Comparison of ENCODE assay signal across 13 cellular contexts in genomic region chr6:98846021-98846380, GRCh38. TPM values are rescaled to one million over a fixed set of nuclear protein-coding genes. Genes with fewer than 3 reads are reported as not detected.
DNase-seq lines count a peak whose midpoint lies in the region; ATAC-seq and TF ChIP-seq lines count a peak whose summit lies in the region.
"Had no signal": no experiment of that assay in that cellular context is flagged by ENCODE, and none has a peak within 500 bp of the region (broad histone marks: within the 10 kb centered on the region; RNA-seq: fewer than 3 reads in every experiment).

No MANE protein-coding gene starts in this region.

- DNase-seq in activated CD8-positive, alpha-beta T cell treated with anti-CD3 and anti-CD28 coated beads for 36 hours, result no peak
- no peak for DNase-seq in activated CD8-positive, alpha-beta T cell treated with anti-CD3 and anti-CD28 coated beads, Interleukin-2, amount 10 ng/mL, durations not matched to agents 7 days and 5 days
- DNase-seq in central memory CD8-positive, alpha-beta T cell (ENCODE audit: low spot score in 2 of 2), result no peak
- DNase-seq in UCSD-AML1 (lab: John Stamatoyannopoulos, UW; ENCODE audit: unreplicated experiment), result no peak
- no peak for DNase-seq in activated CD4-positive, alpha-beta T cell treated with anti-CD3 and anti-CD28 coated beads for 4 hours
- DNase-seq: GF-D8 had no signal

- no peaks in the 10 kb centered on the region for H3K9me3 ChIP-seq in Loucy (ENCODE audit: insufficient read depth, low read depth, low read length)
- H3K9me3 ChIP-seq in neuron (ENCODE audit: low read length), result no peaks in the 10 kb centered on the region
- H3K9me3 ChIP-seq: thyroid gland had no signal

- no peak overlapping the region for H3K9ac ChIP-seq in Loucy (ENCODE audit: low read depth, low read length, poor library complexity, severe bottlenecking)

- H3K27me3 ChIP-seq in Loucy (ENCODE audit: insufficient read depth, low read length, poor library complexity, severe bottlenecking), result no peaks in the 10 kb centered on the region
- H3K27me3 ChIP-seq in neuron (ENCODE audit: insufficient read depth, low read length), result no peaks in the 10 kb centered on the region

- CTCF ChIA-PET in activated CD8-positive, alpha-beta T cell treated with anti-CD3 and anti-CD28 coated beads for 36 hours (lab: Charles Lee), result interaction anchor here (0.8 to 1.9 kb wide), 11 partner anchors 13 to 1351 kb away, joined by 3 to 12 read pairs (median 4); no protein-coding TSS in a partner anchor
- CTCF ChIA-PET in activated CD8-positive, alpha-beta T cell treated with anti-CD3 and anti-CD28 coated beads, Interleukin-2, amount 10 ng/mL, durations not matched to agents 7 days and 5 days (lab: Charles Lee), result interaction anchor here (0.8 to 2.1 kb wide), 13 partner anchors 9 to 1405 kb away, joined by 3 to 12 read pairs (median 4); partner anchors contain the start of gene POU3F2

- POLR2A ChIA-PET in activated CD8-positive, alpha-beta T cell treated with anti-CD3 and anti-CD28 coated beads for 36 hours (lab: Charles Lee), result no interaction called here
- POLR2A ChIA-PET in activated CD8-positive, alpha-beta T cell treated with anti-CD3 and anti-CD28 coated beads, Interleukin-2, amount 10 ng/mL, durations not matched to agents 7 days and 5 days (lab: Charles Lee), result no interaction called here

- H3K9me3 Mint-ChIP-seq in activated CD8-positive, alpha-beta T cell treated with anti-CD3 and anti-CD28 coated beads for 36 hours, result no peaks in the 10 kb centered on the region
- no peaks in the 10 kb centered on the region for H3K9me3 Mint-ChIP-seq in activated CD8-positive, alpha-beta T cell treated with anti-CD3 and anti-CD28 coated beads, Interleukin-2, amount 10 ng/mL, durations not matched to agents 7 days and 5 days (ENCODE audit: insufficient read depth)
- H3K9me3 Mint-ChIP-seq in central memory CD8-positive, alpha-beta T cell, result no peaks in the 10 kb centered on the region

- H3K27ac Mint-ChIP-seq in activated CD8-positive, alpha-beta T cell treated with anti-CD3 and anti-CD28 coated beads for 36 hours, result no peak overlapping the region
- H3K27ac Mint-ChIP-seq in activated CD8-positive, alpha-beta T cell treated with anti-CD3 and anti-CD28 coated beads, Interleukin-2, amount 10 ng/mL, durations not matched to agents 7 days and 5 days, result no peak overlapping the region
- H3K27ac Mint-ChIP-seq in central memory CD8-positive, alpha-beta T cell (ENCODE audit: low read depth), result no peak overlapping the region

- intact Hi-C loops in activated CD8-positive, alpha-beta T cell treated with anti-CD3 and anti-CD28 coated beads for 36 hours (cut with micrococcal nuclease), result no loop called here

- H3K27me3 Mint-ChIP-seq in activated CD8-positive, alpha-beta T cell treated with anti-CD3 and anti-CD28 coated beads for 36 hours, result peaks cover 73% of the 10 kb centered on the region
- H3K27me3 Mint-ChIP-seq in activated CD8-positive, alpha-beta T cell treated with anti-CD3 and anti-CD28 coated beads, Interleukin-2, amount 10 ng/mL, durations not matched to agents 7 days and 5 days (ENCODE audit: low read depth), result peaks cover 78% of the 10 kb centered on the region
- peaks cover 96% of the 10 kb centered on the region for H3K27me3 Mint-ChIP-seq in central memory CD8-positive, alpha-beta T cell

- no peaks in the 10 kb centered on the region for H3K36me3 Mint-ChIP-seq in activated CD8-positive, alpha-beta T cell treated with anti-CD3 and anti-CD28 coated beads for 36 hours (ENCODE audit: low read depth)
- peaks cover 1% of the 10 kb centered on the region for H3K36me3 Mint-ChIP-seq in activated CD8-positive, alpha-beta T cell treated with anti-CD3 and anti-CD28 coated beads, Interleukin-2, amount 10 ng/mL, durations not matched to agents 7 days and 5 days (ENCODE audit: low read depth)
- H3K36me3 Mint-ChIP-seq in central memory CD8-positive, alpha-beta T cell (ENCODE audit: insufficient read depth), result peaks cover 1% of the 10 kb centered on the region

- peak overlapping the region; percentile 74 for H2AFZ ChIP-seq in Loucy (ENCODE audit: low read length)
- no peak overlapping the region for H2AFZ ChIP-seq in neuron (ENCODE audit: low read depth, low read length)
- H2AFZ ChIP-seq: hepatocyte had no signal

- peak overlapping the region; percentile 54 for H3K4me2 ChIP-seq in Loucy (ENCODE audit: low read depth, low read length, poor library complexity, severe bottlenecking)

- no peak for ATAC-seq in activated CD8-positive, alpha-beta T cell treated with anti-CD3 and anti-CD28 coated beads for 36 hours
- ATAC-seq in activated CD8-positive, alpha-beta T cell treated with anti-CD3 and anti-CD28 coated beads, Interleukin-2, amount 10 ng/mL, durations not matched to agents 7 days and 5 days, result no peak
- ATAC-seq in central memory CD8-positive, alpha-beta T cell (replicated peaks; ENCODE audit: extremely low read depth, poor library complexity, severe bottlenecking), result no peak
- ATAC-seq in HG03025 (IDR thresholded peaks at IDR 0.05; ENCODE audit: low FRiP score, unreplicated experiment), result no peak

- peak; percentile 11 for TF ChIP-seq CTCF in activated CD8-positive, alpha-beta T cell treated with anti-CD3 and anti-CD28 coated beads for 36 hours (IDR thresholded peaks at IDR 0.05)
- 0 out of 2 replicates have a peak, but pooled peaks have one; percentile 19 for TF ChIP-seq CTCF in Loucy (conservative IDR thresholded peaks at IDR 0.05; ENCODE audit: low read length)

- H3K9me2 ChIP-seq in Loucy (replicated peaks; ENCODE audit: low read depth, low read length), result no peaks in the 10 kb centered on the region

- no peak overlapping the region for H3K4me3 Mint-ChIP-seq in activated CD8-positive, alpha-beta T cell treated with anti-CD3 and anti-CD28 coated beads for 36 hours
- H3K4me3 Mint-ChIP-seq in activated CD8-positive, alpha-beta T cell treated with anti-CD3 and anti-CD28 coated beads, Interleukin-2, amount 10 ng/mL, durations not matched to agents 7 days and 5 days, result no peak overlapping the region
- peak overlapping the region; percentile 74 for H3K4me3 Mint-ChIP-seq in central memory CD8-positive, alpha-beta T cell

- H3F3A ChIP-seq in Loucy (ENCODE audit: low read depth), result no peaks in the 10 kb centered on the region

- H3K36me3 ChIP-seq in Loucy (ENCODE audit: insufficient read depth, low read length) (no peaks in the 10 kb centered on the region), neuron (ENCODE audit: insufficient read depth, low read length) (peaks cover 69% of the 10 kb centered on the region)
- H3K36me3 ChIP-seq: thyroid gland had no signal

- H3K4me1 Mint-ChIP-seq in activated CD8-positive, alpha-beta T cell treated with anti-CD3 and anti-CD28 coated beads for 36 hours (ENCODE audit: low read depth), result peaks cover 10% of the 10 kb centered on the region
- peaks cover 15% of the 10 kb centered on the region for H3K4me1 Mint-ChIP-seq in activated CD8-positive, alpha-beta T cell treated with anti-CD3 and anti-CD28 coated beads, Interleukin-2, amount 10 ng/mL, durations not matched to agents 7 days and 5 days (ENCODE audit: low read depth)
- peaks cover 17% of the 10 kb centered on the region for H3K4me1 Mint-ChIP-seq in central memory CD8-positive, alpha-beta T cell

- H3K4me3 ChIP-seq in Loucy (ENCODE audit: low read length, poor library complexity, severe bottlenecking) (no peak overlapping the region), neuron (ENCODE audit: low read length) (peak overlapping the region; percentile 99)

- no peaks in the 10 kb centered on the region for H3K79me2 ChIP-seq in Loucy (ENCODE audit: insufficient read depth, low read length)
- H3K79me2 ChIP-seq: hepatocyte had no signal

- no peaks in the 10 kb centered on the region for H4K20me1 ChIP-seq in Loucy (ENCODE audit: insufficient read depth, low read length, poor library complexity, severe bottlenecking)

- H3K4me1 ChIP-seq in Loucy (ENCODE audit: insufficient read depth, low read length, poor library complexity, severe bottlenecking) (no peaks in the 10 kb centered on the region), neuron (ENCODE audit: insufficient read depth, low read length) (peaks cover 28% of the 10 kb centered on the region)

RNA-seq across cellular contexts. Expression of gene POU3F2, which starts 11.6 kb away (rescaled TPM):
- total RNA-seq in activated CD8-positive, alpha-beta T cell treated with anti-CD3 and anti-CD28 coated beads for 36 hours, result not detected
- total RNA-seq in activated CD8-positive, alpha-beta T cell treated with anti-CD3 and anti-CD28 coated beads, Interleukin-2, amount 10 ng/mL, durations not matched to agents 7 days and 5 days, result not detected
- total RNA-seq: dermis blood vessel endothelial cell, renal cortical epithelial cell, thyroid gland had no signal
